In genomic region chr3:19146685-19147650, GRCh38 we compare ENCODE assay signal across 9 cellular contexts. TPM values are rescaled to one million over a fixed set of nuclear protein-coding genes. Genes with fewer than 3 reads are reported as not detected.
DNase-seq lines count a peak whose midpoint lies in the region; ATAC-seq, FAIRE-seq and TF ChIP-seq lines count a peak whose summit lies in the region.
"Had no signal": no experiment of that assay in that cellular context is flagged by ENCODE, and none has a peak within 500 bp of the region (broad histone marks: within the 10 kb centered on the region; RNA-seq: fewer than 3 reads in every experiment).

No MANE protein-coding gene starts in this region.

- ATAC-seq in GM18858 (IDR thresholded peaks at IDR 0.05; ENCODE audit: unreplicated experiment) (peak; percentile 63), HG03066 (IDR thresholded peaks at IDR 0.05; ENCODE audit: low read depth, unreplicated experiment) (peak; percentile 59)

- no peak overlapping the region for H3K9ac ChIP-seq in kidney (ENCODE audit: low read length in 2 of 2)

- peak overlapping the region; percentile 67 to 68 for H3K4me3 ChIP-seq in kidney (ENCODE audit: low read length in 2 of 2)

- no peaks in the 10 kb centered on the region for H3K9me3 ChIP-seq in kidney (ENCODE audit: control insufficient read depth in 1 of 2, low read length in 2 of 2)

- DNase-seq in 8988T (peak; percentile 64), NCI-H2171 (lab: John Stamatoyannopoulos, UW) (peak; percentile 52), cerebellar cortex (ENCODE audit: low spot score) (peak; percentile 14), kidney (peak; percentile 92)
- DNase-seq in activated CD4-positive, CD25-positive, alpha-beta regulatory T cell (lab: John Stamatoyannopoulos, UW): peak in 3 of 4 experiments; percentile 9 to 30 (median 10)
- peak; percentile 10 to 38 for DNase-seq in stimulated activated CD4-positive, alpha-beta T cell treated with anti-CD3 and anti-CD28 coated beads, Interleukin-12 subunit alpha, Interleukin-12 subunit beta, amount 100 ng/mL, for 24 hours (ENCODE audit: low read depth in 2 of 2)

- H3K36me3 ChIP-seq in kidney (ENCODE audit: control insufficient read depth in 1 of 2, insufficient read depth in 2 of 2, low read length in 2 of 2): no peaks in the 10 kb centered on the region

- TF ChIP-seq CTCF in kidney (IDR thresholded peaks at IDR 0.05; ENCODE audit: borderline replicate concordance, extremely low read depth, insufficient read depth): no peak

- H3K27ac ChIP-seq in kidney (ENCODE audit: low read depth in 2 of 2, low read length in 2 of 2): peak overlapping the region in 1 of 2 donors; percentile 11

- intact Hi-C loops in kidney (cut with DNase I): no loop called here

- H3K4me1 ChIP-seq in kidney (ENCODE audit: control insufficient read depth in 1 of 2, insufficient read depth in 1 of 2, low read depth in 1 of 2, low read length in 2 of 2): no peaks in the 10 kb centered on the region

- no peak for FAIRE-seq in kidney (lab: Jason Lieb, UNC)
- FAIRE-seq: G401.6 had no signal

RNA-seq across cellular contexts. Expression of gene KCNH8, which starts 1.3 kb away (rescaled TPM):
- 1.0 TPM for total RNA-seq in kidney
- not detected for polyA plus RNA-seq in kidney (ENCODE audit: insufficient read depth, low read depth, low replicate concordance)

Comparison
In these comparisons a context has a peak if more than half of its experiments do, and no peak if none do; other contexts are left out.
1. DNase-seq: peak in every context shown above with its lines; median percentile 92 in kidney; 64 in 8988T; 52 in NCI-H2171; 24 in stimulated activated CD4-positive, alpha-beta T cell treated with anti-CD3 and anti-CD28 coated beads, Interleukin-12 subunit alpha, Interleukin-12 subunit beta, amount 100 ng/mL, for 24 hours; 14 in cerebellar cortex; 10 in activated CD4-positive, CD25-positive, alpha-beta regulatory T cell.